Comparison of ENCODE assay signal across 10 cellular contexts in the genomic region with DNA sequence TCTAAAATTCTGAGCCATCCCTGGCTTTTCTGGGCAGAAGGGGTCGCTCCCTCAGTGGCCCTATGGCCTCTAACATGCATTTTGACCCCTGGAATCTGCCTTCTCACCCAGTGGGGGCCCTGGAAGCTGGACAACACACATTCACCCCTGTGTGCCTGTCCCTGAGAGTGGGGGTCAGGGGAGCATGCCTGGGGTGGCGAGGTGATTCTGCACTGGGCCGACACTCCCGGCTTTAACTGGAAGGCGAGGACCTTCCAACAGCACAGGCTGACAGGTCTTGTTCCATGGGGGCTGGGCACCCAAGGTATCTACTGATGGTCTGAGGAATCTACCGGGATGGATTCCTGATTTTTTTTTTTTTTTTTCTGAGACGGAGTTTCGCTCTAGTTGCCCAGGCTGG. TPM values are rescaled to one million over a fixed set of nuclear protein-coding genes. Genes with fewer than 3 reads are reported as not detected.
A peak's percentile ranks its signal among the peaks of the same experiment; 100 is the strongest.
DNase-seq lines count a peak whose midpoint lies in the region; ATAC-seq and TF ChIP-seq lines count a peak whose summit lies in the region.
"Had no signal": no experiment of that assay in that cellular context is flagged by ENCODE, and none has a peak within 500 bp of the region (broad histone marks: within the 10 kb centered on the region; RNA-seq: fewer than 3 reads in every experiment).

No MANE protein-coding gene starts in this region.

- ATAC-seq in heart right ventricle (no peak), left ventricle myocardium superior (no peak), GM18517 (IDR thresholded peaks at IDR 0.05; ENCODE audit: unreplicated experiment) (no peak), sciatic nerve (no peak)

- H3K4me1 ChIP-seq in heart right ventricle: peaks cover 46 to 99% (median 86%) of the 10 kb centered on the region in 9 donors
- H3K4me1 ChIP-seq in osteoblast (ENCODE audit: insufficient read depth, low read length): peaks cover 31% of the 10 kb centered on the region

- H3K79me2 ChIP-seq in osteoblast (ENCODE audit: insufficient read depth, low read length): peaks cover 62% of the 10 kb centered on the region

- H3K4me3 ChIP-seq in heart right ventricle (no peak overlapping the region), osteoblast (ENCODE audit: insufficient read depth, low read length) (no peak overlapping the region)

- H3K27ac ChIP-seq in heart right ventricle (peak overlapping the region; percentile 41 to 98 (median 96)), osteoblast (ENCODE audit: low read depth, low read length) (peak overlapping the region; percentile 92)
- H3K27ac ChIP-seq: C4-2B had no signal

- peaks cover 98% of the 10 kb centered on the region for H3K4me1 Mint-ChIP-seq in dendritic cell treated with granulocyte-macrophage colony-stimulating factor and Interleukin-4, amounts not matched to agents 40 ng/mL and 50 ng/mL, for 4 days (ENCODE audit: low read depth)

- peak overlapping the region; percentile 77 for H3K4me2 ChIP-seq in osteoblast (ENCODE audit: insufficient read depth, low read length)

- H4K20me1 ChIP-seq in osteoblast (ENCODE audit: insufficient read depth, low read length): no peaks in the 10 kb centered on the region

- WGBS in heart right ventricle, 2 donors: 68 to 80% methylated on average over 8 of the region's 8 CpGs

- no peak overlapping the region for H2AFZ ChIP-seq in osteoblast (ENCODE audit: low read length)

- H3K4me3 Mint-ChIP-seq in dendritic cell treated with granulocyte-macrophage colony-stimulating factor and Interleukin-4, amounts not matched to agents 40 ng/mL and 50 ng/mL, for 4 days: no peak overlapping the region

- H3K36me3 Mint-ChIP-seq in dendritic cell treated with granulocyte-macrophage colony-stimulating factor and Interleukin-4, amounts not matched to agents 40 ng/mL and 50 ng/mL, for 4 days (ENCODE audit: low read depth): peaks cover 96% of the 10 kb centered on the region

- H3K36me3 ChIP-seq in heart right ventricle: peaks cover 0 to 54% (median 19%) of the 10 kb centered on the region in 9 donors
- H3K36me3 ChIP-seq in osteoblast (ENCODE audit: insufficient read depth, low read length): peaks cover 40% of the 10 kb centered on the region

- intact Hi-C loops in heart right ventricle (cut with DNase I) (no loop called here), left ventricle myocardium superior (cut with micrococcal nuclease) (no loop called here), sciatic nerve (cut with DNase I) (no loop called here)
- intact Hi-C loops in dendritic cell treated with granulocyte-macrophage colony-stimulating factor and Interleukin-4, amounts not matched to agents 40 ng/mL and 50 ng/mL, for 4 days (cut with micrococcal nuclease): loop anchor here (1.0 kb wide), 1 partner anchor 8 kb away; no protein-coding TSS in a partner anchor

- no peaks in the 10 kb centered on the region for H3K27me3 Mint-ChIP-seq in dendritic cell treated with granulocyte-macrophage colony-stimulating factor and Interleukin-4, amounts not matched to agents 40 ng/mL and 50 ng/mL, for 4 days

- no peak for DNase-seq in heart right ventricle
- no peak for DNase-seq in left ventricle myocardium superior
- peak; percentile 25 for DNase-seq in osteoblast (ENCODE audit: insufficient read length, low spot score, missing footprints)
- DNase-seq in sciatic nerve (ENCODE audit: low spot score): no peak
- no peak for DNase-seq in activated T-cell treated with anti-CD3 and anti-CD28 coated beads for 4 hours
- no peak for DNase-seq in kidney tubule cell (ENCODE audit: low spot score)
- DNase-seq: SHP77 treated with DMSO at 0.1 percent for 48 hours had no signal

- H3K27ac Mint-ChIP-seq in dendritic cell treated with granulocyte-macrophage colony-stimulating factor and Interleukin-4, amounts not matched to agents 40 ng/mL and 50 ng/mL, for 4 days: peak overlapping the region; percentile 100

- TF ChIP-seq CTCF in heart right ventricle (IDR thresholded peaks at IDR 0.05) (no peak), osteoblast (IDR thresholded peaks at IDR 0.05; ENCODE audit: extremely low read depth, low read depth, low read length) (no peak)

- H3K9me3 Mint-ChIP-seq in dendritic cell treated with granulocyte-macrophage colony-stimulating factor and Interleukin-4, amounts not matched to agents 40 ng/mL and 50 ng/mL, for 4 days: no peaks in the 10 kb centered on the region

- no peaks in the 10 kb centered on the region for H3K27me3 ChIP-seq in heart right ventricle
- no peaks in the 10 kb centered on the region for H3K27me3 ChIP-seq in osteoblast (ENCODE audit: insufficient read depth, low read length)

- H3K9me3 ChIP-seq in heart right ventricle (no peaks in the 10 kb centered on the region), osteoblast (ENCODE audit: low read depth, low read length) (no peaks in the 10 kb centered on the region)

RNA-seq across cellular contexts. Expression of gene PPM1F, which starts 10.7 kb away (rescaled TPM):
- total RNA-seq in heart right ventricle (10 to 100 TPM; 14.3 to 31.4 (median 19.0) TPM), left ventricle myocardium superior (18.5 TPM), osteoblast (22.8 and 24.5 TPM in 2 replicates), sciatic nerve (95.5 TPM)
- polyA plus RNA-seq in heart right ventricle: 10 to 100 TPM; 11.8 to 12.3 TPM

RNA-seq across cellular contexts. Expression of gene TOP3B, which starts 40.7 kb away (rescaled TPM):
- 10 to 100 TPM in 7 of 10 donors, 1 to 10 TPM in 3; 8.4 to 18.4 (median 10.8) TPM for total RNA-seq in heart right ventricle
- 10 to 100 TPM in 1 of 2 donors, 1 to 10 TPM in 1; 7.8 to 20.0 TPM for polyA plus RNA-seq in heart right ventricle
- 13.1 TPM for total RNA-seq in left ventricle myocardium superior
- 27.9 and 33.6 TPM in 2 replicates for total RNA-seq in osteoblast
- total RNA-seq in sciatic nerve: 37.0 TPM
